8 cellular contexts compared by ENCODE assay signal in the genomic region with DNA sequence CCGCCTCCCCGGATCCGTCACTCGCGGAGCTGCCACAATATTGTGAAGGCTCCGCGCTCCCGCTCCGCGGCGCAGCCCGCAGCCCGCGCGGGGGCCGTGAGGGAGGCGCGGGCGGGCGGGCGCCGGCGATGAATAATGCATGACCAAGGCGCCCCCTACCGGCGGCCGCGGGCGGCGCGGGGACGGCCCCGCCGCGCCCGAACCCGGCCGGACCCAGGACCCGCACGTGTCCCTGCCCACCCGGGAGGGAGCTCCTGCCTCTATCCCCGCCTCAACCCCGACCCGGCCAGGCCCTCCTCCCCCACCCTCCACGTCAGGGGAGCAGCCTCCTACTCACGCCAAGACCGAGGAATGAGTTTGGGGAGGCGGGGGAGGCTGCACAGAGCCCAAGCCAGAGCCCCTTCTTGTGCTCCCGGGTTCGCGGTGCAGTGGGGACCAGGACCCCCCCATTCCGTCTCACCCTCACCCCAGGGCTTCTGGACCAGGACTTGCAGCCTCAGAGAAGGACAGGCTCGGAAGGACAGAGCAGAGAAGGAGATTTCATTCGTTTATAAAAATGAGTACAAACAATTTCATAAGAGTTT.
DNase-seq lines count a peak whose midpoint lies in the region; ATAC-seq and TF ChIP-seq lines count a peak whose summit lies in the region.

No MANE protein-coding gene starts in this region.

- H3K27ac ChIP-seq in right lobe of liver = no peak overlapping the region

- no peak for TF ChIP-seq POLR2A in right lobe of liver (IDR thresholded peaks at IDR 0.05)

- intact Hi-C loops in right lobe of liver (cut with DNase I) = loop anchor here (5.0 to 10.0 kb wide), 2 partner anchors 72 to 355 kb away; partner anchors contain the start of gene CASZ1 (in 1 of the 2)

- H3K36me3 Mint-ChIP-seq in central memory CD8-positive, alpha-beta T cell (ENCODE audit: insufficient read depth) = no peaks in the 10 kb centered on the region

- DNase-seq in NCI-H1436 (lab: John Stamatoyannopoulos, UW) = peak; percentile 67
- DNase-seq in NCI-H1436 treated with DMSO at 0.1 percent for 48 hours (lab: John Stamatoyannopoulos, UW) = no peak
- DNase-seq in NCI-H1105 (lab: John Stamatoyannopoulos, UW) = peak; percentile 67
- DNase-seq in activated CD4-positive, CD25-positive, alpha-beta regulatory T cell treated with anti-CD3 and anti-CD28 coated beads, Interleukin-2, amount 50 U/mL, for 72 hours = peak; percentile 73
- peak; percentile 36 to 60 for DNase-seq in central memory CD8-positive, alpha-beta T cell (ENCODE audit: low spot score in 2 of 2)
- DNase-seq in right lobe of liver = peak in 2 of 3 donors; percentile 55 to 56
- DNase-seq in stimulated activated CD4-positive, alpha-beta T cell treated with anti-CD3 and anti-CD28 coated beads, TNF-alpha, amount 100 ng/mL, for 4 hours (ENCODE audit: low read depth in 3 of 3) = peak; percentile 48 to 55 (median 50)

- H3K27me3 ChIP-seq in right lobe of liver = no peaks in the 10 kb centered on the region

- 4% methylated on average over 17 of the region's 54 CpGs for WGBS in right lobe of liver (ENCODE audit: insufficient coverage, low coverage, low lambda C conversion rate, missing lambda C conversion rate)

- H3K4me1 Mint-ChIP-seq in central memory CD8-positive, alpha-beta T cell = peaks cover 8% of the 10 kb centered on the region

- peak overlapping the region in 2 of 3 donors; percentile 16 to 36 for H3K4me3 ChIP-seq in right lobe of liver

- peak; percentile 63 to 92 (median 76) for TF ChIP-seq CTCF in right lobe of liver (IDR thresholded peaks at IDR 0.05)

- no peaks in the 10 kb centered on the region for H3K9me3 ChIP-seq in right lobe of liver

- H3K4me1 ChIP-seq in right lobe of liver = peaks cover 0 to 4% (median 0%) of the 10 kb centered on the region in 4 donors

- peaks cover 74% of the 10 kb centered on the region for H3K27me3 Mint-ChIP-seq in central memory CD8-positive, alpha-beta T cell

- no peak overlapping the region for H3K27ac Mint-ChIP-seq in central memory CD8-positive, alpha-beta T cell (ENCODE audit: low read depth)

- peak; percentile 78 for ATAC-seq in central memory CD8-positive, alpha-beta T cell (replicated peaks; ENCODE audit: extremely low read depth, poor library complexity, severe bottlenecking)
- ATAC-seq in right lobe of liver = peak; percentile 66 to 90 (median 85)
- ATAC-seq in GM21528 (IDR thresholded peaks at IDR 0.05; ENCODE audit: low FRiP score, unreplicated experiment) = no peak

- no peaks in the 10 kb centered on the region for H3K9me3 Mint-ChIP-seq in central memory CD8-positive, alpha-beta T cell

- no peaks in the 10 kb centered on the region for H3K36me3 ChIP-seq in right lobe of liver

- H3K4me3 Mint-ChIP-seq in central memory CD8-positive, alpha-beta T cell = peak overlapping the region; percentile 63
